ENCODE assay signal across 15 cellular contexts in the genomic region with DNA sequence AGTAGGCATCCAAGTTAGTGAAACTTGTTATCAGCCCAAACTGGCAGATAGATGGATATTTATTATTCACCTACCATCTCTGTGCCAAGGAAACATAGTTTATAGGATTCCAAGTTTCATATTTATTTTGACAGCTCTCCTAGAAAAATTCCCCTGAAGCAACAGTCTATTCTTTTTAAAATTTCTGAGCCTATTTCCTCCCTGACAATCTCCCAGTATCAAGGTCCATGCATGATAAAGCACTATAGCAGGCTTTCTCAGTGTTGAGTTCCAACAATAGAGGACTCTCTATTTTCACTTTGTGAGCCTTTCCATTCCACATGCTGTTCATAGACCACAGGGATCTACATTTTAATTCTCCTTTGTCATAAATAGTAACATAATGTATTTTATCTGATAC.
A peak's percentile ranks its signal among the peaks of the same experiment; 100 is the strongest.
DNase-seq lines count a peak whose midpoint lies in the region; ATAC-seq, FAIRE-seq and TF ChIP-seq lines count a peak whose summit lies in the region.
"Had no signal": no experiment of that assay in that cellular context is flagged by ENCODE, and none has a peak within 500 bp of the region (broad histone marks: within the 10 kb centered on the region; RNA-seq: fewer than 3 reads in every experiment).

No MANE protein-coding gene starts in this region.

- H3K27ac Mint-ChIP-seq in GM23338 (peak overlapping the region; percentile 5; the same call in 1 of the 2 replicates), HFFc6 (no peak overlapping the region)
- H3K27ac Mint-ChIP-seq: CD8-positive, alpha-beta memory T cell had no signal

- no peak for FAIRE-seq in pancreas (lab: Jason Lieb, UNC)
- FAIRE-seq: GM19239 had no signal

- no peaks in the 10 kb centered on the region for H3K9me3 ChIP-seq in pancreas
- H3K9me3 ChIP-seq: Caco-2 had no signal

- H3F3A ChIP-seq in GM23338 (replicated peaks; ENCODE audit: low read depth): no peaks in the 10 kb centered on the region

- H3K4me3 Mint-ChIP-seq in GM23338 (no peak overlapping the region), HFFc6 (no peak overlapping the region)
- H3K4me3 Mint-ChIP-seq: CD8-positive, alpha-beta memory T cell had no signal

- intact Hi-C loops in pancreas (cut with DNase I) (no loop called here), posterior vena cava (cut with DNase I) (no loop called here)

- H2AFZ ChIP-seq in GM23338: no peak overlapping the region

- H3K4me1 ChIP-seq in GM23338 (ENCODE audit: insufficient read depth) (no peaks in the 10 kb centered on the region; the same call in 1 of the 2 replicates), pancreas (no peaks in the 10 kb centered on the region)
- H3K4me1 ChIP-seq: Caco-2 had no signal

- H3K4me1 Mint-ChIP-seq in GM23338 (peaks cover 6% of the 10 kb centered on the region; the same call in 1 of the 3 replicates), HFFc6 (ENCODE audit: low read depth) (peaks cover 6% of the 10 kb centered on the region; the same call in 1 of the 2 replicates)
- H3K4me1 Mint-ChIP-seq: CD8-positive, alpha-beta memory T cell had no signal

- no peak overlapping the region for H3K27ac ChIP-seq in GM23338 (ENCODE audit: low read depth)
- no peak overlapping the region for H3K27ac ChIP-seq in pancreas
- H3K27ac ChIP-seq: BLaER1 had no signal

- no peak for ATAC-seq in GM23338
- ATAC-seq in pancreas: peak in 3 of 4 donors; percentile 25 to 52 (median 47)
- ATAC-seq in GM21367 (IDR thresholded peaks at IDR 0.05; ENCODE audit: unreplicated experiment): no peak

- H3K36me3 ChIP-seq in GM23338 (ENCODE audit: insufficient read depth): no peaks in the 10 kb centered on the region
- H3K36me3 ChIP-seq in pancreas: no peaks in the 10 kb centered on the region
- H3K36me3 ChIP-seq: BLaER1 had no signal

- H3K9me3 Mint-ChIP-seq in GM23338 (no peaks in the 10 kb centered on the region; the same call in 2 of the 3 replicates), HFFc6 (no peaks in the 10 kb centered on the region; the same call in 1 of the 2 replicates)

- H3K4me2 ChIP-seq in GM23338: no peak overlapping the region
- H3K4me2 ChIP-seq: BLaER1 had no signal

- H3K27me3 ChIP-seq in GM23338 (ENCODE audit: insufficient read depth) (no peaks in the 10 kb centered on the region), pancreas (no peaks in the 10 kb centered on the region)
- H3K27me3 ChIP-seq: BLaER1 had no signal

- H3K36me3 Mint-ChIP-seq in GM23338 (ENCODE audit: low read depth): no peaks in the 10 kb centered on the region
- H3K36me3 Mint-ChIP-seq in HFFc6 (ENCODE audit: low read depth): no peaks in the 10 kb centered on the region
- H3K36me3 Mint-ChIP-seq: CD8-positive, alpha-beta memory T cell had no signal

- H3K9me2 ChIP-seq in GM23338 (ENCODE audit: insufficient read depth): peaks cover 4% of the 10 kb centered on the region; the same call in 1 of the 2 replicates

- H3K4me3 ChIP-seq in GM23338 (no peak overlapping the region), fibroblast of the aortic adventitia (ENCODE audit: low read depth, low read length) (no peak overlapping the region), pancreas (no peak overlapping the region)
- H3K4me3 ChIP-seq: BLaER1 had no signal

- no peak for TF ChIP-seq CTCF in GM23338 (conservative IDR thresholded peaks at IDR 0.05; ENCODE audit: low read depth in 2 of 2)
- no peak for TF ChIP-seq CTCF in fibroblast of the aortic adventitia (IDR thresholded peaks at IDR 0.05; ENCODE audit: insufficient read depth, low read length)
- no peak for TF ChIP-seq CTCF in pancreas (IDR thresholded peaks at IDR 0.05)
- TF ChIP-seq CTCF in HFFc6 (IDR thresholded peaks at IDR 0.05): no peak

- H4K20me1 ChIP-seq in GM23338 (replicated peaks; ENCODE audit: insufficient read depth): no peaks in the 10 kb centered on the region
- H4K20me1 ChIP-seq: BLaER1 had no signal

- DNase-seq in GM23338 (ENCODE audit: low spot score) (no peak), NCI-H226 (peak; percentile 75), fibroblast of the aortic adventitia (ENCODE audit: low read depth) (peak; percentile 29), pancreas (no peak), posterior vena cava (ENCODE audit: low spot score) (no peak), HFFc6 (no peak)
- DNase-seq: 8988T; AML-193; Caco-2; CD8-positive, alpha-beta memory T cell; GF-D8; HCEC 1CT had no signal

- H3K79me2 ChIP-seq in GM23338 (replicated peaks; ENCODE audit: insufficient read depth): no peaks in the 10 kb centered on the region

- H3K27me3 Mint-ChIP-seq in GM23338 (ENCODE audit: insufficient read depth, low read depth, poor library complexity) (no peaks in the 10 kb centered on the region), HFFc6 (ENCODE audit: insufficient read depth) (no peaks in the 10 kb centered on the region)
- H3K27me3 Mint-ChIP-seq: CD8-positive, alpha-beta memory T cell had no signal

TF ChIP-seq in GM23338, 12 proteins besides CTCF, POLR2A, EP300 and RAD21 (continues in another document):
- TF ChIP-seq ZNF114 (CRISPR knock-in tag; IDR thresholded peaks at IDR 0.05) (no peak), JUNB (IDR thresholded peaks at IDR 0.05; ENCODE audit: unreplicated experiment) (no peak), NANOG (IDR thresholded peaks at IDR 0.05; ENCODE audit: borderline replicate concordance) (no peak), EZH2 (IDR thresholded peaks at IDR 0.05; ENCODE audit: low read depth, unreplicated experiment) (no peak), POLR2AphosphoS5 (IDR thresholded peaks at IDR 0.05; ENCODE audit: low read depth) (no peak), EZH2phosphoT487 (IDR thresholded peaks at IDR 0.05; ENCODE audit: unreplicated experiment) (no peak), STAT1 (IDR thresholded peaks at IDR 0.05; ENCODE audit: unreplicated experiment) (no peak), ETS1 (IDR thresholded peaks at IDR 0.05) (no peak)
- TF ChIP-seq, protein P1, sequence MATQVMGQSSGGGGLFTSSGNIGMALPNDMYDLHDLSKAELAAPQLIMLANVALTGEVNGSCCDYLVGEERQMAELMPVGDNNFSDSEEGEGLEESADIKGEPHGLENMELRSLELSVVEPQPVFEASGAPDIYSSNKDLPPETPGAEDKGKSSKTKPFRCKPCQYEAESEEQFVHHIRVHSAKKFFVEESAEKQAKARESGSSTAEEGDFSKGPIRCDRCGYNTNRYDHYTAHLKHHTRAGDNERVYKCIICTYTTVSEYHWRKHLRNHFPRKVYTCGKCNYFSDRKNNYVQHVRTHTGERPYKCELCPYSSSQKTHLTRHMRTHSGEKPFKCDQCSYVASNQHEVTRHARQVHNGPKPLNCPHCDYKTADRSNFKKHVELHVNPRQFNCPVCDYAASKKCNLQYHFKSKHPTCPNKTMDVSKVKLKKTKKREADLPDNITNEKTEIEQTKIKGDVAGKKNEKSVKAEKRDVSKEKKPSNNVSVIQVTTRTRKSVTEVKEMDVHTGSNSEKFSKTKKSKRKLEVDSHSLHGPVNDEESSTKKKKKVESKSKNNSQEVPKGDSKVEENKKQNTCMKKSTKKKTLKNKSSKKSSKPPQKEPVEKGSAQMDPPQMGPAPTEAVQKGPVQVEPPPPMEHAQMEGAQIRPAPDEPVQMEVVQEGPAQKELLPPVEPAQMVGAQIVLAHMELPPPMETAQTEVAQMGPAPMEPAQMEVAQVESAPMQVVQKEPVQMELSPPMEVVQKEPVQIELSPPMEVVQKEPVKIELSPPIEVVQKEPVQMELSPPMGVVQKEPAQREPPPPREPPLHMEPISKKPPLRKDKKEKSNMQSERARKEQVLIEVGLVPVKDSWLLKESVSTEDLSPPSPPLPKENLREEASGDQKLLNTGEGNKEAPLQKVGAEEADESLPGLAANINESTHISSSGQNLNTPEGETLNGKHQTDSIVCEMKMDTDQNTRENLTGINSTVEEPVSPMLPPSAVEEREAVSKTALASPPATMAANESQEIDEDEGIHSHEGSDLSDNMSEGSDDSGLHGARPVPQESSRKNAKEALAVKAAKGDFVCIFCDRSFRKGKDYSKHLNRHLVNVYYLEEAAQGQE (IDR thresholded peaks at IDR 0.05; ENCODE audit: unreplicated experiment): no peak

Comparison
In these comparisons a context has a peak if more than half of its experiments do, and no peak if none do; other contexts are left out.
1. ATAC-seq: peak in pancreas (3 of 4); none in GM23338 (single experiment) and GM21367 (single experiment).
2. DNase-seq: peak in NCI-H226 (single experiment) and fibroblast of the aortic adventitia (single experiment); none in GM23338 (single experiment), pancreas (0 of 6), posterior vena cava (single experiment) and HFFc6 (single experiment).